7 cellular contexts compared by ENCODE assay signal in the genomic region with DNA sequence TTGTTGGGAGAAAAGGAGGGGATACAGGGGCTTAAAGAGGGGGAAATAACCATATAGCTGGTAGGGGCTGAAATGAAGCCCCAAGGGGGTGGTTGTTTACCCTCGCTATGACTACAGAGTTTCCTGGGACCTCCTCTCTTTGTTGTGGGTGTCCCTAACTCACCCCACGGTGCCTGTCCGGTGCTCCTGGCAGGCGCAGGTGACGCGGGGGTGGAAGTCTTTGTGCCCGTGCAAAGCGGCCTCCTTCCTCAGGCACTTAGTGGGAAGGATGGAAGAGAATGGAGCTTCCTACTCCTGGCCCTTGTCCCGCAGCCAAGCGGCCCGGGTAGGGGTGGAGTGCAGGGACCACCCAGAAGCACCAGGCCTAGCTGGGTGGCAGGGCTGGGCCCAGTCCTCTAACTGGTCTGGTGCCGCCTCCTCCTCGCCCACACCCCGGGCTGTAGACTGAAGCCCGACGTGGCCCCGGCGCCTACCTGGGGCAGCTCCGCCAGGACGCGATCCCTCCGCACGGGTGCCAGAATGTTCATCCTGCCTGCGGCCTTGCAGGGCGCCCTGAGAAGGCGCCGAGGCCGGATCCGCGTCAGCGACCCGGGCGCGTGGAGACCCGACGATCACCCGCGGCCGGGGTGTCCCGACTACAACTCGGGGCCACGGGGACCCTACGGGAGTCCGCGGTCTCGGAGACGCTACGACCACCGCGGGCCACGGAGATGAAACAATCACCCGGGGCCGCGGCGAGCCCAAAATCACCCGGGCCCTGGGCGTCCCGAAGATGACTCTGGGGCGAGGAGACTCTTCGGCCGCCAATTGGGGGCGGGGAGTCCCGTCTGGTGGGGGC. TPM values are rescaled to one million over a fixed set of nuclear protein-coding genes. Genes with fewer than 3 reads are reported as not detected.
A peak's percentile ranks its signal among the peaks of the same experiment; 100 is the strongest.
DNase-seq lines count a peak whose midpoint lies in the region; TF ChIP-seq lines count a peak whose summit lies in the region.
"Had no signal": no experiment of that assay in that cellular context is flagged by ENCODE, and none has a peak within 500 bp of the region (broad histone marks: within the 10 kb centered on the region; RNA-seq: fewer than 3 reads in every experiment).

No MANE protein-coding gene starts in this region.

- POLR2A ChIA-PET in A673 (lab: Charles Lee; ENCODE audit: low non-redundant PET) = interaction anchor here (0.6 kb wide), 1 partner anchor 126 kb away, joined by 5 read pairs; no protein-coding TSS in a partner anchor

- H3K27ac ChIP-seq in A673 (ENCODE audit: low read depth, low read length, poor library complexity, severe bottlenecking) (peak overlapping the region; percentile 97), iPS-20b (ENCODE audit: low read length) (peak overlapping the region; percentile 32)

- H3K4me1 ChIP-seq in A673 (ENCODE audit: insufficient read depth, low read length, poor library complexity, severe bottlenecking) (peaks cover 32% of the 10 kb centered on the region), iPS-20b (ENCODE audit: insufficient read depth, low read length) (peaks cover 20% of the 10 kb centered on the region)

- in situ Hi-C loops in GM13977 (cut with MboI; ENCODE audit: low pct_unique_long_range_greater_than_20kb, low sequenced_read_pairs, unreplicated experiment) = no loop called here

- DNase-seq in A673 (ENCODE audit: low spot score) (peak; percentile 43), RPMI7951 (ENCODE audit: low read depth) (peak; percentile 40), DMS 273 (lab: John Stamatoyannopoulos, UW; ENCODE audit: unreplicated experiment) (no peak), NCI-H2171 treated with DMSO at 0.1 percent for 48 hours (lab: John Stamatoyannopoulos, UW) (no peak), GM13977 (ENCODE audit: low spot score) (no peak)
- DNase-seq: effector memory CD4-positive, alpha-beta T cell had no signal

- TF ChIP-seq CTCF in A673 (conservative IDR thresholded peaks at IDR 0.05; ENCODE audit: low read depth, low read length) (no peak), GM13977 (IDR thresholded peaks at IDR 0.05; ENCODE audit: extremely low read depth, insufficient read depth, missing control alignments) (no peak)

- BruUV-seq in A673 (replicated peaks; lab: Mats Ljungman, UMichigan) = no TSS peak

- H3K9me3 ChIP-seq in A673 (ENCODE audit: low read depth, low read length, poor library complexity, severe bottlenecking) (no peaks in the 10 kb centered on the region), iPS-20b (ENCODE audit: insufficient read depth, low read depth, low read length) (no peaks in the 10 kb centered on the region)

- intact Hi-C loops in A673 (cut with micrococcal nuclease; ENCODE audit: unreplicated experiment) = no loop called here

- peak overlapping the region; percentile 88 for H3K9ac ChIP-seq in iPS-20b (ENCODE audit: low read depth, low read length)

- H3K4me3 ChIP-seq in A673 (ENCODE audit: low read depth, low read length, poor library complexity, severe bottlenecking) = peak overlapping the region; percentile 97
- H3K4me3 ChIP-seq in iPS-20b (ENCODE audit: low read length) = peak overlapping the region; percentile 87

- H3K36me3 ChIP-seq in A673 (ENCODE audit: insufficient read depth, low read length, poor library complexity, severe bottlenecking) (peaks cover 44% of the 10 kb centered on the region), iPS-20b (ENCODE audit: insufficient read depth, low read depth, low read length) (peaks cover 49% of the 10 kb centered on the region)

- H3K27me3 ChIP-seq in A673 (replicated peaks; ENCODE audit: insufficient read depth, low read depth, low read length, poor library complexity) (no peaks in the 10 kb centered on the region), iPS-20b (ENCODE audit: insufficient read depth, low read length) (no peaks in the 10 kb centered on the region)

- CTCF ChIA-PET in A673 (lab: Charles Lee) = interaction anchor here (0.7 kb wide), 1 partner anchor 10 kb away, joined by 3 read pairs; no protein-coding TSS in a partner anchor

RNA-seq across cellular contexts. Expression of a gene that starts 0.7 kb away (rescaled TPM):
- total RNA-seq in A673 (2021) = 158 and 165 TPM in 2 replicates
- total RNA-seq in RPMI7951 (2014; rRNA removed; shearing (Covaris generic)) = 176 and 202 TPM in 2 replicates

RNA-seq across cellular contexts. Expression of a gene that starts 2.8 kb away (rescaled TPM):
- 1,563 and 1,683 TPM in 2 replicates for total RNA-seq in A673 (2021)
- 632 and 764 TPM in 2 replicates for total RNA-seq in RPMI7951 (2014; rRNA removed; shearing (Covaris generic))

RNA-seq across cellular contexts. Expression of a gene that starts 5.3 kb away (rescaled TPM):
- total RNA-seq in A673 (2021) = 4.6 and 7.8 TPM in 2 replicates
- total RNA-seq in RPMI7951 (2014; rRNA removed; shearing (Covaris generic)) = 1.1 and 1.3 TPM in 2 replicates

RNA-seq across cellular contexts. Expression of a gene that starts 9.1 kb away (rescaled TPM):
- 3.8 and 7.8 TPM in 2 replicates for total RNA-seq in A673 (2021)
- total RNA-seq in RPMI7951 (2014; rRNA removed; shearing (Covaris generic)) = 3.2 and 8.7 TPM in 2 replicates

RNA-seq across cellular contexts. Expression of a gene that starts 11.6 kb away (rescaled TPM):
- 3.9 and 4.2 TPM in 2 replicates for total RNA-seq in A673 (2021)
- total RNA-seq in RPMI7951 (2014; rRNA removed; shearing (Covaris generic)) = 0.24 and 0.68 TPM in 2 replicates

Comparison
In these comparisons a context has a peak if more than half of its experiments do, and no peak if none do; other contexts are left out.
1. DNase-seq: peak in A673 (single experiment) and RPMI7951 (single experiment); none in DMS 273 (single experiment), NCI-H2171 treated with DMSO at 0.1 percent for 48 hours (single experiment) and GM13977 (single experiment).